Comparison of ENCODE assay signal across 12 cellular contexts in genomic region chr1:37753473-37754321, GRCh38. TPM values are rescaled to one million over a fixed set of nuclear protein-coding genes. Genes with fewer than 3 reads are reported as not detected.
DNase-seq lines count a peak whose midpoint lies in the region; ATAC-seq, FAIRE-seq and TF ChIP-seq lines count a peak whose summit lies in the region.
"Had no signal": no experiment of that assay in that cellular context is flagged by ENCODE, and none has a peak within 500 bp of the region (broad histone marks: within the 10 kb centered on the region; RNA-seq: fewer than 3 reads in every experiment).

No MANE protein-coding gene starts in this region.

- WGBS in tibial nerve, 2 donors = 2 to 3% methylated on average over 41 to 47 of the region's 52 CpGs

- TF ChIP-seq CTCF in tibial nerve (IDR thresholded peaks at IDR 0.05) = no peak

- no peak for ATAC-seq in central memory CD8-positive, alpha-beta T cell (replicated peaks; ENCODE audit: extremely low read depth, poor library complexity, severe bottlenecking)
- no peak for ATAC-seq in natural killer cell treated with Interleukin-12 subunit alpha and Interleukin-12 subunit beta and Interleukin-15 and Interleukin-18, amount 100 ng/mL, for 72 hours

- TF ChIP-seq POLR2A in tibial nerve (IDR thresholded peaks at IDR 0.05) = no peak

- no peak overlapping the region for H3K27ac ChIP-seq in tibial nerve
- H3K27ac ChIP-seq: ascending aorta had no signal

- no peaks in the 10 kb centered on the region for H3K36me3 ChIP-seq in ES-I3 (ENCODE audit: insufficient read depth, low read length)
- H3K36me3 ChIP-seq in tibial nerve = no peaks in the 10 kb centered on the region
- H3K36me3 ChIP-seq: ascending aorta had no signal

- peaks cover 32% of the 10 kb centered on the region for H3K27me3 Mint-ChIP-seq in central memory CD8-positive, alpha-beta T cell
- peaks cover 21 to 26% of the 10 kb centered on the region in 2 donors for H3K27me3 Mint-ChIP-seq in natural killer cell treated with Interleukin-12 subunit alpha and Interleukin-12 subunit beta and Interleukin-15 and Interleukin-18, amount 100 ng/mL, for 72 hours

- H3K36me3 Mint-ChIP-seq in central memory CD8-positive, alpha-beta T cell (ENCODE audit: insufficient read depth) = no peaks in the 10 kb centered on the region
- H3K36me3 Mint-ChIP-seq in natural killer cell treated with Interleukin-12 subunit alpha and Interleukin-12 subunit beta and Interleukin-15 and Interleukin-18, amount 100 ng/mL, for 72 hours = no peaks in the 10 kb centered on the region

- no peaks in the 10 kb centered on the region for H3K9me3 Mint-ChIP-seq in central memory CD8-positive, alpha-beta T cell
- H3K9me3 Mint-ChIP-seq in natural killer cell treated with Interleukin-12 subunit alpha and Interleukin-12 subunit beta and Interleukin-15 and Interleukin-18, amount 100 ng/mL, for 72 hours = no peaks in the 10 kb centered on the region

- H3K4me3 ChIP-seq in Jurkat, Clone E6-1 (ENCODE audit: low read length) = peak overlapping the region; percentile 25
- H3K4me3 ChIP-seq in tibial nerve = no peak overlapping the region

- H3K4me1 ChIP-seq in ES-I3 (ENCODE audit: insufficient read depth, low read length) (no peaks in the 10 kb centered on the region), tibial nerve (peaks cover 0 to 17% (median 1%) of the 10 kb centered on the region in 4 donors)
- H3K4me1 ChIP-seq: ascending aorta had no signal

- H3K4me3 Mint-ChIP-seq in central memory CD8-positive, alpha-beta T cell = peak overlapping the region; percentile 53
- H3K4me3 Mint-ChIP-seq in natural killer cell treated with Interleukin-12 subunit alpha and Interleukin-12 subunit beta and Interleukin-15 and Interleukin-18, amount 100 ng/mL, for 72 hours = peak overlapping the region; percentile 12

- H3K4me1 Mint-ChIP-seq in central memory CD8-positive, alpha-beta T cell = no peaks in the 10 kb centered on the region
- peaks cover 4 to 5% of the 10 kb centered on the region in 2 donors for H3K4me1 Mint-ChIP-seq in natural killer cell treated with Interleukin-12 subunit alpha and Interleukin-12 subunit beta and Interleukin-15 and Interleukin-18, amount 100 ng/mL, for 72 hours (ENCODE audit: low read depth in 2 of 2)

- DNase-seq in Jurkat, Clone E6-1 (ENCODE audit: low read depth, low spot score) = peak; percentile 20
- no peak for DNase-seq in central memory CD8-positive, alpha-beta T cell (ENCODE audit: low spot score in 2 of 2)
- DNase-seq in natural killer cell treated with Interleukin-12 subunit alpha and Interleukin-12 subunit beta and Interleukin-15 and Interleukin-18, amount 100 ng/mL, for 72 hours (ENCODE audit: low spot score) = no peak
- no peak for DNase-seq in tibial nerve (ENCODE audit: low spot score in 2 of 2)
- DNase-seq in NCI-H82 treated with DMSO at 0.1 percent for 48 hours (lab: John Stamatoyannopoulos, UW; ENCODE audit: unreplicated experiment) = no peak
- DNase-seq in HTR-8/SVneo (ENCODE audit: insufficient read length, low spot score) = no peak
- DNase-seq: DND-41, IMR-90, occipital lobe had no signal

- TF ChIP-seq EP300 in tibial nerve (IDR thresholded peaks at IDR 0.05) = no peak

- H3K9me3 ChIP-seq in ES-I3 (ENCODE audit: control insufficient read depth, insufficient read depth, low read length) (no peaks in the 10 kb centered on the region), tibial nerve (no peaks in the 10 kb centered on the region)
- H3K9me3 ChIP-seq: ascending aorta had no signal

- peaks cover 0 to 70% of the 10 kb centered on the region in 2 donors for H3K27me3 ChIP-seq in tibial nerve

- no peak for FAIRE-seq in HTR-8/SVneo (lab: Jason Lieb, UNC)
- FAIRE-seq: keratinocyte had no signal

- H3K9ac ChIP-seq in ES-I3 (ENCODE audit: low read depth, low read length) = peak overlapping the region; percentile 1; the same call in 1 of the 2 replicates

- no peak overlapping the region for H3K27ac Mint-ChIP-seq in central memory CD8-positive, alpha-beta T cell (ENCODE audit: low read depth)
- H3K27ac Mint-ChIP-seq in natural killer cell treated with Interleukin-12 subunit alpha and Interleukin-12 subunit beta and Interleukin-15 and Interleukin-18, amount 100 ng/mL, for 72 hours = no peak overlapping the region

RNA-seq across cellular contexts. Expression of gene EPHA10, which starts 11.2 kb away (rescaled TPM):
- 7.3 TPM for polyA plus RNA-seq in Jurkat, Clone E6-1 (2012; ENCODE audit: insufficient read depth, insufficient read length)
- total RNA-seq in natural killer cell treated with Interleukin-12 subunit alpha and Interleukin-12 subunit beta and Interleukin-15 and Interleukin-18, amount 100 ng/mL, for 72 hours = not detected
- under 1 TPM in 3 of 4 donors, not detected in 1; under 0.01 to 0.30 (median 0.21) TPM for total RNA-seq in tibial nerve
- total RNA-seq: IMR-90 had no signal
- polyA plus RNA-seq: IMR-90, keratinocyte had no signal

RNA-seq across cellular contexts. Expression of gene MANEAL, which starts 40.0 kb away (rescaled TPM):
- polyA plus RNA-seq in Jurkat, Clone E6-1 (2012; ENCODE audit: insufficient read depth, insufficient read length) = 14.7 TPM
- total RNA-seq in natural killer cell treated with Interleukin-12 subunit alpha and Interleukin-12 subunit beta and Interleukin-15 and Interleukin-18, amount 100 ng/mL, for 72 hours = 1 to 10 TPM; 2.8 to 9.0 TPM
- total RNA-seq in tibial nerve = 1 to 10 TPM in 3 of 4 donors, under 1 TPM in 1; 0.44 to 1.8 (median 1.7) TPM

RNA-seq across cellular contexts. Expression of gene C1orf122, which starts 53.9 kb away (rescaled TPM):
- 34.3 TPM for polyA plus RNA-seq in Jurkat, Clone E6-1 (2012; ENCODE audit: insufficient read depth, insufficient read length)
- total RNA-seq in natural killer cell treated with Interleukin-12 subunit alpha and Interleukin-12 subunit beta and Interleukin-15 and Interleukin-18, amount 100 ng/mL, for 72 hours = 10 to 100 TPM; 29.2 to 33.3 TPM
- total RNA-seq in tibial nerve = 100 to 1,000 TPM in 1 of 4 donors, 10 to 100 TPM in 3; 80.6 to 132 (median 92.7) TPM

RNA-seq across cellular contexts. Expression of gene YRDC, which starts 54.3 kb away (rescaled TPM):
- polyA plus RNA-seq in Jurkat, Clone E6-1 (2012; ENCODE audit: insufficient read depth, insufficient read length) = 44.4 TPM
- total RNA-seq in natural killer cell treated with Interleukin-12 subunit alpha and Interleukin-12 subunit beta and Interleukin-15 and Interleukin-18, amount 100 ng/mL, for 72 hours = 10 to 100 TPM; 72.0 to 82.9 TPM
- 10 to 100 TPM in 2 of 4 donors, 1 to 10 TPM in 2; 8.1 to 13.8 (median 10.8) TPM for total RNA-seq in tibial nerve
